ENCODE assay signal across 16 cellular contexts in the genomic region with DNA sequence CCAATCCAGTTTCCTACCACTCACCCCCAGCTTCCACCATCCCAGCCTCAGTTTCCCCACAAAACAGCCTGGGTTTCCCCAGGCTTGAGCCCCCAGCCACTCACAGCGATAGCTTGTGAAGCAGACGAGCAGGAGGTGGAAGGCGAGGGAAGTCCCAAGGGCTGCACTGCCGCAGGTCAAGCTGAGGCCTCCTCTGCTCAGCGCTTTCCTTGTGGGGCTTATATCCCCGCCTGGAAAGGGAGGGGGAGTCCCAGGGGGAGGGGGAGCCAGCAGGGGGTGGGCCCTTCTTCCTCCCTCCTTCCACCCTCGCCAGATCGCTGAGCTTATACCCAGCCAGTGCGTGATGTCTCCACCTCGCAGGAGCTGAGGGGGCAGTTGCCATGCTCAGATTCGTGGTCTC. TPM values are rescaled to one million over a fixed set of nuclear protein-coding genes. Genes with fewer than 3 reads are reported as not detected.
DNase-seq lines count a peak whose midpoint lies in the region; ATAC-seq and TF ChIP-seq lines count a peak whose summit lies in the region.
"Had no signal": no experiment of that assay in that cellular context is flagged by ENCODE, and none has a peak within 500 bp of the region (broad histone marks: within the 10 kb centered on the region; RNA-seq: fewer than 3 reads in every experiment).

TSS of gene PYY (minus strand) at position 195 of the 400 bp plus-strand sequence. CDS start 457 bp downstream, outside the sequence.

- intact Hi-C loops in esophagus squamous epithelium (cut with DNase I): no loop called here

- peaks cover 53% of the 10 kb centered on the region for H3K27me3 Mint-ChIP-seq in activated naive CD8-positive, alpha-beta T cell treated with anti-CD3 and anti-CD28 coated beads, Interleukin-2, amount 50 U/mL, for 24 hours
- H3K27me3 Mint-ChIP-seq in progenitor cell of endocrine pancreas: peaks cover 74% of the 10 kb centered on the region

- 64% methylated on average over 5 of the region's 11 CpGs; no CpG with 5 or more reads in 1 of the 2 donors for WGBS in esophagus squamous epithelium, 2 donors

- H3K4me3 ChIP-seq in esophagus squamous epithelium: peak within 1 kb of the TSS in 1 of 4 donors; percentile 38
- H3K4me3 ChIP-seq: adrenal gland had no signal

- no peaks in the 10 kb centered on the region for H3K9me3 Mint-ChIP-seq in activated naive CD8-positive, alpha-beta T cell treated with anti-CD3 and anti-CD28 coated beads, Interleukin-2, amount 50 U/mL, for 24 hours
- no peaks in the 10 kb centered on the region for H3K9me3 Mint-ChIP-seq in progenitor cell of endocrine pancreas (ENCODE audit: low read depth)
- H3K9me3 Mint-ChIP-seq: dendritic cell treated with granulocyte-macrophage colony-stimulating factor and Interleukin-4, amounts not matched to agents 40 ng/mL and 50 ng/mL, for 4 days had no signal

- peak within 1 kb of the TSS; percentile 50 for H3K4me3 Mint-ChIP-seq in activated naive CD8-positive, alpha-beta T cell treated with anti-CD3 and anti-CD28 coated beads, Interleukin-2, amount 50 U/mL, for 24 hours
- peak within 1 kb of the TSS; percentile 61 for H3K4me3 Mint-ChIP-seq in progenitor cell of endocrine pancreas (ENCODE audit: low read depth)
- H3K4me3 Mint-ChIP-seq: dendritic cell treated with granulocyte-macrophage colony-stimulating factor and Interleukin-4, amounts not matched to agents 40 ng/mL and 50 ng/mL, for 4 days had no signal

- no peak within 1 kb of the TSS for H3K27ac ChIP-seq in esophagus squamous epithelium
- H3K27ac ChIP-seq: 22Rv1, adrenal gland, tibial nerve had no signal

- peak; percentile 74 for DNase-seq in NCI-H82 (lab: John Stamatoyannopoulos, UW)
- DNase-seq in NCI-H82 treated with DMSO at 0.1 percent for 48 hours (lab: John Stamatoyannopoulos, UW; ENCODE audit: unreplicated experiment): no peak
- no peak for DNase-seq in activated naive CD8-positive, alpha-beta T cell treated with anti-CD3 and anti-CD28 coated beads, Interleukin-2, amount 50 U/mL, for 24 hours
- peak; percentile 35 for DNase-seq in iPS-NIHi7 (ENCODE audit: extremely low spot score)
- DNase-seq in progenitor cell of endocrine pancreas (ENCODE audit: low spot score, unreplicated experiment): no peak
- no peak for DNase-seq in NCI-H1092 treated with DMSO at 0.1 percent for 48 hours (lab: John Stamatoyannopoulos, UW)
- no peak for DNase-seq in DMS 273 treated with DMSO at 0.1 percent for 48 hours (lab: John Stamatoyannopoulos, UW)
- no peak for DNase-seq in esophagus squamous epithelium (lab: John Stamatoyannopoulos, UW)
- DNase-seq: adrenal gland, NCI-H1694, SHP77 had no signal

- H3K36me3 ChIP-seq in esophagus squamous epithelium: no peaks in the 10 kb centered on the region
- H3K36me3 ChIP-seq: adrenal gland, tibial nerve had no signal

- no peak for TF ChIP-seq POLR2A in esophagus squamous epithelium (IDR thresholded peaks at IDR 0.05)

- H3K4me1 ChIP-seq in esophagus squamous epithelium: peaks cover 0 to 16% (median 7%) of the 10 kb centered on the region in 3 donors
- H3K4me1 ChIP-seq: adrenal gland had no signal

- peaks cover 13 to 79% (median 20%) of the 10 kb centered on the region in 4 donors for H3K27me3 ChIP-seq in esophagus squamous epithelium

- peaks cover 3% of the 10 kb centered on the region for H3K4me1 Mint-ChIP-seq in activated naive CD8-positive, alpha-beta T cell treated with anti-CD3 and anti-CD28 coated beads, Interleukin-2, amount 50 U/mL, for 24 hours
- H3K4me1 Mint-ChIP-seq in progenitor cell of endocrine pancreas (ENCODE audit: low read depth): peaks cover 3% of the 10 kb centered on the region

- TF ChIP-seq CTCF in progenitor cell of endocrine pancreas (IDR thresholded peaks at IDR 0.05; ENCODE audit: unreplicated experiment): no peak
- TF ChIP-seq CTCF in esophagus squamous epithelium (IDR thresholded peaks at IDR 0.05): no peak

- H3K36me3 Mint-ChIP-seq in activated naive CD8-positive, alpha-beta T cell treated with anti-CD3 and anti-CD28 coated beads, Interleukin-2, amount 50 U/mL, for 24 hours (ENCODE audit: low read depth): no peaks in the 10 kb centered on the region
- no peaks in the 10 kb centered on the region for H3K36me3 Mint-ChIP-seq in progenitor cell of endocrine pancreas (ENCODE audit: insufficient read depth)

- no peak for ATAC-seq in activated naive CD8-positive, alpha-beta T cell treated with anti-CD3 and anti-CD28 coated beads, Interleukin-2, amount 50 U/mL, for 24 hours

- H3K27ac Mint-ChIP-seq in activated naive CD8-positive, alpha-beta T cell treated with anti-CD3 and anti-CD28 coated beads, Interleukin-2, amount 50 U/mL, for 24 hours: no peak within 1 kb of the TSS
- H3K27ac Mint-ChIP-seq in progenitor cell of endocrine pancreas: no peak within 1 kb of the TSS
- H3K27ac Mint-ChIP-seq: dendritic cell treated with granulocyte-macrophage colony-stimulating factor and Interleukin-4, amounts not matched to agents 40 ng/mL and 50 ng/mL, for 4 days had no signal

- no peaks in the 10 kb centered on the region for H3K9me3 ChIP-seq in esophagus squamous epithelium
- H3K9me3 ChIP-seq: adrenal gland, tibial nerve had no signal

RNA-seq across cellular contexts. Expression of gene PYY, which starts in this region (rescaled TPM):
- total RNA-seq in progenitor cell of endocrine pancreas (0.84 and 1.1 TPM in 2 replicates), esophagus squamous epithelium (not detected)
- total RNA-seq: fibroblast of villous mesenchyme, omental fat pad had no signal

Comparison
In these comparisons a context has a peak if more than half of its experiments do, and no peak if none do; other contexts are left out.
1. DNase-seq: peak in NCI-H82 (single experiment) and iPS-NIHi7 (single experiment); none in NCI-H82 treated with DMSO at 0.1 percent for 48 hours (single experiment), activated naive CD8-positive, alpha-beta T cell treated with anti-CD3 and anti-CD28 coated beads, Interleukin-2, amount 50 U/mL, for 24 hours (single experiment), progenitor cell of endocrine pancreas (single experiment), NCI-H1092 treated with DMSO at 0.1 percent for 48 hours (single experiment), DMS 273 treated with DMSO at 0.1 percent for 48 hours (single experiment) and esophagus squamous epithelium (single experiment).